In genomic region chr11:207213-208176, GRCh38 we compare ENCODE assay signal across 8 cellular contexts.
DNase-seq lines count a peak whose midpoint lies in the region; ATAC-seq and TF ChIP-seq lines count a peak whose summit lies in the region.

TSS of gene BET1L (minus strand) at chr11:207399. CDS start at chr11:207321, 78 bp downstream.
TSS of gene RIC8A (plus strand) at chr11:207708. CDS start at chr11:208855, 1,147 bp downstream.

- peaks cover 45% of the 10 kb centered on the region for H3K36me3 Mint-ChIP-seq in central memory CD8-positive, alpha-beta T cell (ENCODE audit: insufficient read depth)

- H3K4me3 Mint-ChIP-seq in central memory CD8-positive, alpha-beta T cell = peak within 1 kb of the TSS; percentile 91

- H3K9me3 Mint-ChIP-seq in central memory CD8-positive, alpha-beta T cell = no peaks in the 10 kb centered on the region

- ATAC-seq in GM19025 (IDR thresholded peaks at IDR 0.05; ENCODE audit: low read depth, unreplicated experiment) (peak; percentile 69), HG03342 (IDR thresholded peaks at IDR 0.05; ENCODE audit: unreplicated experiment) (peak; percentile 70)
- ATAC-seq in central memory CD8-positive, alpha-beta T cell (replicated peaks; ENCODE audit: extremely low read depth, poor library complexity, severe bottlenecking) = peak; percentile 81

- DNase-seq in AG09309 (ENCODE audit: low read depth) (peak; percentile 97), NCI-H446 (lab: John Stamatoyannopoulos, UW) (peak; percentile 92 to 97), iris pigment epithelial cell (ENCODE audit: low read depth) (peak; percentile 99)
- DNase-seq in activated CD4-positive, CD25-positive, alpha-beta regulatory T cell treated with anti-CD3 and anti-CD28 coated beads, Interleukin-2, amount 50 U/mL, for 16 hours (ENCODE audit: low read depth, low spot score) = peak; percentile 94
- DNase-seq in central memory CD8-positive, alpha-beta T cell (ENCODE audit: low spot score in 2 of 2) = peak; percentile 97 to 98
- peak; percentile 93 for DNase-seq in stimulated activated CD4-positive, alpha-beta T cell treated with anti-CD3 and anti-CD28 coated beads, Interleukin-12 subunit alpha, Interleukin-12 subunit beta, amount 100 ng/mL, for 4 hours

- H3K27me3 Mint-ChIP-seq in central memory CD8-positive, alpha-beta T cell = no peaks in the 10 kb centered on the region

- no peak for TF ChIP-seq CTCF in AG09309 (IDR thresholded peaks at IDR 0.05; ENCODE audit: control insufficient read depth, insufficient read depth, low read depth, low read length, missing control alignments)

- H3K4me1 Mint-ChIP-seq in central memory CD8-positive, alpha-beta T cell = peaks cover 51% of the 10 kb centered on the region

- H3K27ac Mint-ChIP-seq in central memory CD8-positive, alpha-beta T cell (ENCODE audit: low read depth) = peak within 1 kb of the TSS; percentile 97

- H3K4me3 ChIP-seq in AG09309 (ENCODE audit: control insufficient read depth, low read depth, low read length) = peak within 1 kb of the TSS; percentile 91

Comparison
In these comparisons a context has a peak if more than half of its experiments do, and no peak if none do; other contexts are left out.
1. Peak in every context shown above with its lines: DNase-seq, ATAC-seq and H3K4me3 ChIP-seq.